19 cellular contexts compared by ENCODE assay signal in the genomic region with DNA sequence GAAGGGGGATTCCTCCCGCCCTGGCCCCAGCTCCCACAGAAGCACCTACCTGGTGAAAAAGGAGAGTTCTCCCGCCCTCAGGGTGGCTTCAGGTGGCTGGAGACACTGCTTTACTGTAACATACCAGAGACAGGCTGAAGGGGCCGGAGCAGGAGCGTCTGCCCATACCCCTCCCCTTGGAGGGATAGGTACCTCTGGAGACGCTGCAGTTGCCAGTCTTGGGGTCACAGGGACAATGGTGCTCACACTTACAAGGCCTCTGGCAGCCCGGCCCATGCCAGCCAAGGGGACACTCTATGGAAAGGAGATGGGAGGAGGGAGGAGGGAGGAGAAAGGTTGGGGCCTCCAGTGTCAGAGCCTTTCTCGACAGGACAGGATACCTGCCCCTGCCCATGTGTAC.
"Had no signal": no experiment of that assay in that cellular context is flagged by ENCODE, and none has a peak within 500 bp of the region (broad histone marks: within the 10 kb centered on the region; RNA-seq: fewer than 3 reads in every experiment).

No MANE protein-coding gene starts in this region.

- DNase-seq: IMR-90, Kasumi-1, KG1, MM.1S, NCI-H1092 treated with DMSO at 0.1 percent for 48 hours, NCI-H1436, NCI-H187, NCI-H2029, NCI-H2081 treated with DMSO at 0.1 percent for 48 hours, NCI-H2171, NCI-H226, NCI-H446, NCI-H510A, NCI-H524 treated with DMSO at 0.1 percent for 48 hours, NCI-H69, NCI-H774, RPMI8226, SK-N-SH had no signal

- ATAC-seq: HepG2 had no signal
